9 cellular contexts compared by ENCODE assay signal in genomic region chr16:4375717-4376116, GRCh38. TPM values are rescaled to one million over a fixed set of nuclear protein-coding genes. Genes with fewer than 3 reads are reported as not detected.
DNase-seq lines count a peak whose midpoint lies in the region; ATAC-seq and TF ChIP-seq lines count a peak whose summit lies in the region.
"Had no signal": no experiment of that assay in that cellular context is flagged by ENCODE, and none has a peak within 500 bp of the region (broad histone marks: within the 10 kb centered on the region; RNA-seq: fewer than 3 reads in every experiment).

No MANE protein-coding gene starts in this region.

- TF ChIP-seq POLR2A in upper lobe of left lung (IDR thresholded peaks at IDR 0.05) = no peak

- H3K4me3 ChIP-seq in hepatocyte = no peak overlapping the region
- peak overlapping the region in 2 of 4 donors; percentile 15 to 23 for H3K4me3 ChIP-seq in upper lobe of left lung

- ATAC-seq in upper lobe of left lung (ENCODE audit: low FRiP score in 2 of 2) (no peak), GM18519 (IDR thresholded peaks at IDR 0.05; ENCODE audit: low FRiP score, unreplicated experiment) (no peak)

- peaks cover 40% of the 10 kb centered on the region for H4K20me1 ChIP-seq in hepatocyte (ENCODE audit: insufficient read depth, poor library complexity, severe bottlenecking)

- H3K4me1 ChIP-seq in hepatocyte (ENCODE audit: insufficient read depth) (peaks cover 57% of the 10 kb centered on the region), upper lobe of left lung (peaks cover 71 to 90% (median 81%) of the 10 kb centered on the region in 4 donors)

- CTCF ChIA-PET in activated naive CD4-positive, alpha-beta T cell treated with anti-CD3 and anti-CD28 coated beads, Interleukin-2, amount 10 ng/mL, durations not matched to agents 7 days and 5 days (lab: Charles Lee) = interaction anchor here (0.6 to 3.0 kb wide), 3 partner anchors 16 to 87 kb away, joined by 3 to 10 read pairs (median 4); no protein-coding TSS in a partner anchor

- no peak for DNase-seq in activated T-cell treated with anti-CD3 and anti-CD28 coated beads, Interleukin-2, amount 50 U/mL, for 24 hours
- no peak for DNase-seq in activated T-cell treated with anti-CD3 and anti-CD28 coated beads, Interleukin-2, amount 50 U/mL, for 1 hour
- DNase-seq in hepatocyte (ENCODE audit: low spot score) (no peak), upper lobe of left lung (no peak)
- DNase-seq in activated naive CD4-positive, alpha-beta T cell treated with anti-CD3 and anti-CD28 coated beads, Interleukin-2, amount 10 ng/mL, durations not matched to agents 7 days and 5 days = no peak
- DNase-seq: 8988T, NCI-H1417 treated with DMSO at 0.1 percent for 48 hours had no signal

- H2AFZ ChIP-seq in hepatocyte = no peak overlapping the region

- H3K9me2 ChIP-seq in hepatocyte (replicated peaks; ENCODE audit: insufficient read depth) = no peaks in the 10 kb centered on the region

- H3K79me2 ChIP-seq in hepatocyte = peaks cover 59% of the 10 kb centered on the region

- H3K4me3 Mint-ChIP-seq in activated T-cell treated with anti-CD3 and anti-CD28 coated beads, Interleukin-2, amount 50 U/mL, for 24 hours = no peak overlapping the region
- no peak overlapping the region for H3K4me3 Mint-ChIP-seq in activated naive CD4-positive, alpha-beta T cell treated with anti-CD3 and anti-CD28 coated beads, Interleukin-2, amount 10 ng/mL, durations not matched to agents 7 days and 5 days

- TF ChIP-seq CTCF in hepatocyte (IDR thresholded peaks at IDR 0.05; ENCODE audit: poor library complexity) (no peak), upper lobe of left lung (IDR thresholded peaks at IDR 0.05) (no peak)

- H3K4me1 Mint-ChIP-seq in activated T-cell treated with anti-CD3 and anti-CD28 coated beads, Interleukin-2, amount 50 U/mL, for 24 hours (ENCODE audit: low read depth) = peaks cover 21% of the 10 kb centered on the region
- H3K4me1 Mint-ChIP-seq in activated naive CD4-positive, alpha-beta T cell treated with anti-CD3 and anti-CD28 coated beads, Interleukin-2, amount 10 ng/mL, durations not matched to agents 7 days and 5 days = peaks cover 11% of the 10 kb centered on the region

- peak overlapping the region; percentile 66 for H3K4me2 ChIP-seq in hepatocyte

- H3K27me3 Mint-ChIP-seq in activated T-cell treated with anti-CD3 and anti-CD28 coated beads, Interleukin-2, amount 50 U/mL, for 24 hours = no peaks in the 10 kb centered on the region
- H3K27me3 Mint-ChIP-seq in activated naive CD4-positive, alpha-beta T cell treated with anti-CD3 and anti-CD28 coated beads, Interleukin-2, amount 10 ng/mL, durations not matched to agents 7 days and 5 days = no peaks in the 10 kb centered on the region

- peaks cover 10% of the 10 kb centered on the region for H3K36me3 Mint-ChIP-seq in activated T-cell treated with anti-CD3 and anti-CD28 coated beads, Interleukin-2, amount 50 U/mL, for 24 hours (ENCODE audit: low read depth)
- peaks cover 2% of the 10 kb centered on the region for H3K36me3 Mint-ChIP-seq in activated naive CD4-positive, alpha-beta T cell treated with anti-CD3 and anti-CD28 coated beads, Interleukin-2, amount 10 ng/mL, durations not matched to agents 7 days and 5 days

- no peaks in the 10 kb centered on the region for H3K9me3 ChIP-seq in hepatocyte (ENCODE audit: low read depth)
- no peaks in the 10 kb centered on the region for H3K9me3 ChIP-seq in upper lobe of left lung

- H3K27ac ChIP-seq in hepatocyte (peak overlapping the region; percentile 95), upper lobe of left lung (peak overlapping the region; percentile 82 to 92 (median 85))

- H3K27me3 ChIP-seq in hepatocyte (no peaks in the 10 kb centered on the region), upper lobe of left lung (no peaks in the 10 kb centered on the region)

- H3K36me3 ChIP-seq in hepatocyte (replicated peaks; ENCODE audit: insufficient read depth, low read depth) = no peaks in the 10 kb centered on the region
- H3K36me3 ChIP-seq in upper lobe of left lung = peaks cover 0 to 18% (median 4%) of the 10 kb centered on the region in 4 donors

- TF ChIP-seq EP300 in upper lobe of left lung (IDR thresholded peaks at IDR 0.05) = no peak

- H3K9me3 Mint-ChIP-seq in activated T-cell treated with anti-CD3 and anti-CD28 coated beads, Interleukin-2, amount 50 U/mL, for 24 hours = no peaks in the 10 kb centered on the region
- H3K9me3 Mint-ChIP-seq in activated naive CD4-positive, alpha-beta T cell treated with anti-CD3 and anti-CD28 coated beads, Interleukin-2, amount 10 ng/mL, durations not matched to agents 7 days and 5 days = no peaks in the 10 kb centered on the region

- peak overlapping the region; percentile 4 for H3K27ac Mint-ChIP-seq in activated T-cell treated with anti-CD3 and anti-CD28 coated beads, Interleukin-2, amount 50 U/mL, for 24 hours
- H3K27ac Mint-ChIP-seq in activated naive CD4-positive, alpha-beta T cell treated with anti-CD3 and anti-CD28 coated beads, Interleukin-2, amount 10 ng/mL, durations not matched to agents 7 days and 5 days = no peak overlapping the region

- WGBS in hepatocyte (ENCODE audit: low lambda C conversion rate, missing lambda C conversion rate) = 94% methylated on average over 15 of the region's 15 CpGs
- 75 to 87% methylated on average over 13 to 15 of the region's 15 CpGs for WGBS in upper lobe of left lung, 2 donors

RNA-seq across cellular contexts. Expression of gene VASN, which starts 4.1 kb away (rescaled TPM):
- total RNA-seq in hepatocyte = 10.0 and 12.1 TPM in 2 replicates
- polyA plus RNA-seq in hepatocyte = 55.9 and 64.2 TPM in 2 replicates
- 10 to 100 TPM; 11.4 to 40.6 (median 30.2) TPM for total RNA-seq in upper lobe of left lung
- total RNA-seq: T-helper 1 cell treated with Interleukin-12 subunit alpha and Interleukin-12 subunit beta and Interleukin-4 antibody, amounts not matched to agents 30 ng/mL and 1 ng/mL, for 36 hours had no signal

RNA-seq across cellular contexts. Expression of gene PAM16, which starts 24.6 kb away (rescaled TPM):
- total RNA-seq in hepatocyte = 33.0 and 35.0 TPM in 2 replicates
- polyA plus RNA-seq in hepatocyte = 57.7 and 70.4 TPM in 2 replicates
- total RNA-seq in upper lobe of left lung = 10 to 100 TPM; 45.5 to 71.8 (median 62.6) TPM

RNA-seq across cellular contexts. Expression of gene CORO7, which starts 40.7 kb away (rescaled TPM):
- 13.9 and 18.2 TPM in 2 replicates for total RNA-seq in hepatocyte
- 33.3 and 34.4 TPM in 2 replicates for polyA plus RNA-seq in hepatocyte
- 100 to 1,000 TPM in 2 of 6 donors, 10 to 100 TPM in 4; 42.9 to 235 (median 69.0) TPM for total RNA-seq in upper lobe of left lung

RNA-seq across cellular contexts. Expression of gene DNAJA3, which starts 50.0 kb away (rescaled TPM):
- total RNA-seq in hepatocyte = 55.3 and 59.2 TPM in 2 replicates
- 51.2 and 58.8 TPM in 2 replicates for polyA plus RNA-seq in hepatocyte
- total RNA-seq in upper lobe of left lung = 10 to 100 TPM; 31.2 to 61.8 (median 36.6) TPM

RNA-seq across cellular contexts. Expression of gene GLIS2, which starts 59.9 kb away (rescaled TPM):
- total RNA-seq in hepatocyte (3.6 TPM in 2 replicates), upper lobe of left lung (10 to 100 TPM; 10.5 to 35.2 (median 22.6) TPM)
- 11.3 and 12.2 TPM in 2 replicates for polyA plus RNA-seq in hepatocyte
